1 cellular context compared by ENCODE assay signal in the genomic region with DNA sequence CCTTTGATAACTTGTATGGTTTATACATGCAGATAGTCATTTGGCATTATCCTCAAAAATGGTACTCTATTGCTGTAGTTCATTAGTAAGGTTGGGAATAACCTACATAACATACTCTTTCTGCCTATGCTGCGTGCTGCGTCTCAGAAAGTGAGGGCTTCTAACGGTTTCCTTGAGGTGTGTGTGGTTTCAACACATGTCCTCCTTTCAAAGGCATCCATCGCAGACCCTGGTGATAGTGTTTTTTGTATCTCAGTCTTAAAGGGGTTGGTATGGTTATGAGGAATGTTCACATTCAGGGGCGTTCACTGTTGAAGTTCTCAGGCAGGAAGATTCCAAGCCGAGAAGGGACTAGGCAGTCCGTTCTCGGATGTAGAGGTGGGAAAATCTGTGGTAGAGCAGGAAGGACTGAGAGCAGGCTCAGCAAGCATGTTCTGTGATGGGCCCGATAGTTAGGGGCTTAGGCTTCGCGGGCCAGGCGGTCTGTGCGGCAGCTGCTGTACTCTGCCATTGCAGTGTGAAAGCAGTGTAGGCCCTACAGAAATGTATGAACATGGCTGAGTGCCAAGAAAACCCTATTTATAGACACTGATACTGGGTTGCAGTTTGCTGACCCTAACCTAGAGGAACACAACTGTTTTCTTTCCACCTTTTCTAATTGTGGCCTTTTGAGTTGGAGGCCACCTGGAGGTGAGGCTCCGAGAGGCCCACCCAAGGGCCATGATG.
TF ChIP-seq lines count a peak whose summit lies in the region.

No MANE protein-coding gene starts in this region.

TF ChIP-seq in HCT116, 20 proteins besides CTCF, POLR2A, EP300 and RAD21 (continued from another document):
- no peak for TF ChIP-seq FOSL1 (IDR thresholded peaks at IDR 0.05; ENCODE audit: low read depth)
- TF ChIP-seq, protein P1, sequence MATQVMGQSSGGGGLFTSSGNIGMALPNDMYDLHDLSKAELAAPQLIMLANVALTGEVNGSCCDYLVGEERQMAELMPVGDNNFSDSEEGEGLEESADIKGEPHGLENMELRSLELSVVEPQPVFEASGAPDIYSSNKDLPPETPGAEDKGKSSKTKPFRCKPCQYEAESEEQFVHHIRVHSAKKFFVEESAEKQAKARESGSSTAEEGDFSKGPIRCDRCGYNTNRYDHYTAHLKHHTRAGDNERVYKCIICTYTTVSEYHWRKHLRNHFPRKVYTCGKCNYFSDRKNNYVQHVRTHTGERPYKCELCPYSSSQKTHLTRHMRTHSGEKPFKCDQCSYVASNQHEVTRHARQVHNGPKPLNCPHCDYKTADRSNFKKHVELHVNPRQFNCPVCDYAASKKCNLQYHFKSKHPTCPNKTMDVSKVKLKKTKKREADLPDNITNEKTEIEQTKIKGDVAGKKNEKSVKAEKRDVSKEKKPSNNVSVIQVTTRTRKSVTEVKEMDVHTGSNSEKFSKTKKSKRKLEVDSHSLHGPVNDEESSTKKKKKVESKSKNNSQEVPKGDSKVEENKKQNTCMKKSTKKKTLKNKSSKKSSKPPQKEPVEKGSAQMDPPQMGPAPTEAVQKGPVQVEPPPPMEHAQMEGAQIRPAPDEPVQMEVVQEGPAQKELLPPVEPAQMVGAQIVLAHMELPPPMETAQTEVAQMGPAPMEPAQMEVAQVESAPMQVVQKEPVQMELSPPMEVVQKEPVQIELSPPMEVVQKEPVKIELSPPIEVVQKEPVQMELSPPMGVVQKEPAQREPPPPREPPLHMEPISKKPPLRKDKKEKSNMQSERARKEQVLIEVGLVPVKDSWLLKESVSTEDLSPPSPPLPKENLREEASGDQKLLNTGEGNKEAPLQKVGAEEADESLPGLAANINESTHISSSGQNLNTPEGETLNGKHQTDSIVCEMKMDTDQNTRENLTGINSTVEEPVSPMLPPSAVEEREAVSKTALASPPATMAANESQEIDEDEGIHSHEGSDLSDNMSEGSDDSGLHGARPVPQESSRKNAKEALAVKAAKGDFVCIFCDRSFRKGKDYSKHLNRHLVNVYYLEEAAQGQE (IDR thresholded peaks at IDR 0.05; ENCODE audit: low read depth) = no peak
- no peak for TF ChIP-seq ELF1 (IDR thresholded peaks at IDR 0.05; ENCODE audit: borderline replicate concordance, low read depth)
- TF ChIP-seq MAX (IDR thresholded peaks at IDR 0.05) = no peak
- TF ChIP-seq EGR1 (IDR thresholded peaks at IDR 0.05; ENCODE audit: low read depth) = no peak
- TF ChIP-seq SRF (IDR thresholded peaks at IDR 0.05; ENCODE audit: low read depth) = no peak
- no peak for TF ChIP-seq ZFX (IDR thresholded peaks at IDR 0.05)
- TF ChIP-seq YY1 (IDR thresholded peaks at IDR 0.05; ENCODE audit: extremely low read depth, insufficient replicate concordance, low read depth, low read length) = no peak
- TF ChIP-seq, protein P2, sequence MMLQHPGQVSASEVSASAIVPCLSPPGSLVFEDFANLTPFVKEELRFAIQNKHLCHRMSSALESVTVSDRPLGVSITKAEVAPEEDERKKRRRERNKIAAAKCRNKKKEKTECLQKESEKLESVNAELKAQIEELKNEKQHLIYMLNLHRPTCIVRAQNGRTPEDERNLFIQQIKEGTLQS (IDR thresholded peaks at IDR 0.05) = no peak
- TF ChIP-seq, protein P3, sequence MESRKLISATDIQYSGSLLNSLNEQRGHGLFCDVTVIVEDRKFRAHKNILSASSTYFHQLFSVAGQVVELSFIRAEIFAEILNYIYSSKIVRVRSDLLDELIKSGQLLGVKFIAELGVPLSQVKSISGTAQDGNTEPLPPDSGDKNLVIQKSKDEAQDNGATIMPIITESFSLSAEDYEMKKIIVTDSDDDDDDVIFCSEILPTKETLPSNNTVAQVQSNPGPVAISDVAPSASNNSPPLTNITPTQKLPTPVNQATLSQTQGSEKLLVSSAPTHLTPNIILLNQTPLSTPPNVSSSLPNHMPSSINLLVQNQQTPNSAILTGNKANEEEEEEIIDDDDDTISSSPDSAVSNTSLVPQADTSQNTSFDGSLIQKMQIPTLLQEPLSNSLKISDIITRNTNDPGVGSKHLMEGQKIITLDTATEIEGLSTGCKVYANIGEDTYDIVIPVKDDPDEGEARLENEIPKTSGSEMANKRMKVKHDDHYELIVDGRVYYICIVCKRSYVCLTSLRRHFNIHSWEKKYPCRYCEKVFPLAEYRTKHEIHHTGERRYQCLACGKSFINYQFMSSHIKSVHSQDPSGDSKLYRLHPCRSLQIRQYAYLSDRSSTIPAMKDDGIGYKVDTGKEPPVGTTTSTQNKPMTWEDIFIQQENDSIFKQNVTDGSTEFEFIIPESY (IDR thresholded peaks at IDR 0.05; ENCODE audit: extremely low read depth, insufficient replicate concordance, low read length) = no peak
- no peak for TF ChIP-seq TCF7L2 (IDR thresholded peaks at IDR 0.05; ENCODE audit: borderline replicate concordance, extremely low read depth, insufficient read depth, insufficient read length)
- TF ChIP-seq JUND (IDR thresholded peaks at IDR 0.05) = no peak
- no peak for TF ChIP-seq EZH2 (IDR thresholded peaks at IDR 0.05)
- TF ChIP-seq SIN3A (IDR thresholded peaks at IDR 0.05; ENCODE audit: low read depth) = no peak
- no peak for TF ChIP-seq ZNF274 (IDR thresholded peaks at IDR 0.05; ENCODE audit: low read depth, low read length)
